ENCODE assay signal across 21 cellular contexts in genomic region chr19:46025825-46026224, GRCh38. TPM values are rescaled to one million over a fixed set of nuclear protein-coding genes. Genes with fewer than 3 reads are reported as not detected.
A peak's percentile ranks its signal among the peaks of the same experiment; 100 is the strongest.
DNase-seq lines count a peak whose midpoint lies in the region; ATAC-seq, FAIRE-seq and TF ChIP-seq lines count a peak whose summit lies in the region.
"Had no signal": no experiment of that assay in that cellular context is flagged by ENCODE, and none has a peak within 500 bp of the region (broad histone marks: within the 10 kb centered on the region; RNA-seq: fewer than 3 reads in every experiment).

No MANE protein-coding gene starts in this region.

- no peak overlapping the region for H3K27ac Mint-ChIP-seq in endothelial cell (ENCODE audit: unreplicated experiment)
- H3K27ac Mint-ChIP-seq: CD8-positive, alpha-beta memory T cell had no signal

- peak; percentile 2 for TF ChIP-seq CTCF in endothelial cell (IDR thresholded peaks at IDR 0.05; ENCODE audit: unreplicated experiment)
- TF ChIP-seq CTCF in omental fat pad (IDR thresholded peaks at IDR 0.05), result no peak

- DNase-seq in CD1c-positive myeloid dendritic cell (ENCODE audit: extremely low spot score) (peak; percentile 17), Kasumi-1 (lab: John Stamatoyannopoulos, UW) (peak; percentile 20 to 44), NOMO-1 treated with DMSO at 0.1 percent for 48 hours (lab: John Stamatoyannopoulos, UW; ENCODE audit: unreplicated experiment) (peak; percentile 86), endothelial cell (ENCODE audit: low spot score) (no peak), omental fat pad (ENCODE audit: low spot score) (no peak), HTR-8/SVneo (ENCODE audit: insufficient read length, low spot score) (no peak)
- DNase-seq: CD8-positive, alpha-beta memory T cell; EL; NCI-H1092; NCI-H146; NCI-H2081; NCI-H446 treated with DMSO at 0.1 percent for 48 hours; PC-9; SJCRH30; SW 1271; T-helper 2 cell had no signal

- no peaks in the 10 kb centered on the region for H3K4me1 Mint-ChIP-seq in endothelial cell (ENCODE audit: unreplicated experiment)

- peaks cover 8% of the 10 kb centered on the region for H3K27me3 Mint-ChIP-seq in endothelial cell (ENCODE audit: unreplicated experiment)

- ATAC-seq in omental fat pad (ENCODE audit: low FRiP score) (no peak), HG03045 (IDR thresholded peaks at IDR 0.05; ENCODE audit: unreplicated experiment) (no peak), HG03135 (IDR thresholded peaks at IDR 0.05; ENCODE audit: unreplicated experiment) (no peak)
- ATAC-seq: A549 had no signal

- FAIRE-seq in HTR-8/SVneo (lab: Jason Lieb, UNC), result no peak

- H3K9me3 Mint-ChIP-seq in endothelial cell (ENCODE audit: unreplicated experiment), result no peaks in the 10 kb centered on the region
- H3K9me3 Mint-ChIP-seq: CD8-positive, alpha-beta memory T cell had no signal

- H3K4me3 Mint-ChIP-seq in endothelial cell (ENCODE audit: unreplicated experiment), result no peak overlapping the region
- H3K4me3 Mint-ChIP-seq: IgD-negative memory B cell had no signal

- peaks cover 7% of the 10 kb centered on the region for H3K36me3 Mint-ChIP-seq in endothelial cell (ENCODE audit: low read depth, unreplicated experiment)
- H3K36me3 Mint-ChIP-seq: IgD-negative memory B cell had no signal

RNA-seq across cellular contexts. Expression of gene PGLYRP1, which starts 3.0 kb away (rescaled TPM):
- total RNA-seq in endothelial cell (ENCODE audit: unreplicated experiment) (0.54 TPM), omental fat pad (not detected)
- total RNA-seq: CD8-positive, alpha-beta memory T cell; H4; PC-9; SJCRH30 had no signal

RNA-seq across cellular contexts. Expression of gene IGFL4, which starts 15.0 kb away (rescaled TPM):
- total RNA-seq in endothelial cell (ENCODE audit: unreplicated experiment) (not detected), omental fat pad (not detected)
- total RNA-seq: CD8-positive, alpha-beta memory T cell; H4; PC-9; SJCRH30 had no signal

RNA-seq across cellular contexts. Expression of gene CCDC61, which starts 30.6 kb away (rescaled TPM):
- 9.5 TPM for total RNA-seq in endothelial cell (ENCODE audit: unreplicated experiment)
- total RNA-seq in omental fat pad, result 10 to 100 TPM in 1 of 4 donors, 1 to 10 TPM in 3; 3.6 to 10.4 (median 6.1) TPM

RNA-seq across cellular contexts. Expression of gene NOVA2, which starts 52.2 kb away (rescaled TPM):
- total RNA-seq in endothelial cell (ENCODE audit: unreplicated experiment) (86.0 TPM), omental fat pad (10 to 100 TPM in 1 of 4 donors, 1 to 10 TPM in 2, under 1 TPM in 1; 0.74 to 10.9 (median 3.8) TPM)
- total RNA-seq: CD8-positive, alpha-beta memory T cell; PC-9 had no signal

Comparison
In these comparisons a context has a peak if more than half of its experiments do, and no peak if none do; other contexts are left out.
1. DNase-seq: peak in CD1c-positive myeloid dendritic cell (single experiment), Kasumi-1 (2 of 2) and NOMO-1 treated with DMSO at 0.1 percent for 48 hours (single experiment); none in endothelial cell (single experiment), omental fat pad (single experiment) and HTR-8/SVneo (single experiment).